In genomic region chr7:106844286-106844997, GRCh38 we compare ENCODE assay signal across 1 cellular context.
A peak's percentile ranks its signal among the peaks of the same experiment; 100 is the strongest.
TF ChIP-seq lines count a peak whose summit lies in the region.

No MANE protein-coding gene starts in this region.

TF ChIP-seq in K562, 482 proteins besides CTCF, POLR2A, EP300 and RAD21 (continued from another document):
- no peak for TF ChIP-seq NR4A1 (CRISPR knock-in tag; IDR thresholded peaks at IDR 0.05)
- peak; percentile 87 for TF ChIP-seq NR4A1 (tag; IDR thresholded peaks at IDR 0.05)
- peak; percentile 71; the same call in 1 of the 2 replicates for TF ChIP-seq ILK (tag; IDR thresholded peaks at IDR 0.05; ENCODE audit: borderline replicate concordance, low read depth)
- peak; percentile 88; the same call in 1 of the 2 replicates for TF ChIP-seq HDAC8 (tag; IDR thresholded peaks at IDR 0.05)
